Comparison of ENCODE assay signal across 15 cellular contexts in genomic region chr1:163747855-163748254, GRCh38.
DNase-seq lines count a peak whose midpoint lies in the region; ATAC-seq and TF ChIP-seq lines count a peak whose summit lies in the region.
"Had no signal": no experiment of that assay in that cellular context is flagged by ENCODE, and none has a peak within 500 bp of the region (broad histone marks: within the 10 kb centered on the region; RNA-seq: fewer than 3 reads in every experiment).

No MANE protein-coding gene starts in this region.

- H3K36me3 ChIP-seq in PC-3 (ENCODE audit: low read depth, low read length) (no peaks in the 10 kb centered on the region), left lung (no peaks in the 10 kb centered on the region)
- no peaks in the 10 kb centered on the region for H3K36me3 ChIP-seq in naive thymus-derived CD4-positive, alpha-beta T cell (ENCODE audit: control insufficient read depth in 2 of 3, insufficient read depth in 3 of 3, low read length in 3 of 3)
- H3K36me3 ChIP-seq: HAP-1 had no signal

- POLR2A ChIA-PET in PC-3 (lab: Charles Lee; ENCODE audit: unreplicated experiment): no interaction called here
- POLR2A ChIA-PET in naive thymus-derived CD4-positive, alpha-beta T cell (lab: Charles Lee): no interaction called here

- intact Hi-C loops in PC-3 (cut with micrococcal nuclease): no loop called here
- intact Hi-C loops in left lung (cut with DNase I): no loop called here
- intact Hi-C loops in naive thymus-derived CD4-positive, alpha-beta T cell (cut with micrococcal nuclease): no loop called here

- H3K4me3 ChIP-seq in PC-3 (ENCODE audit: low read length) (no peak overlapping the region), left lung (no peak overlapping the region)
- H3K4me3 ChIP-seq in naive thymus-derived CD4-positive, alpha-beta T cell (ENCODE audit: low read length): no peak overlapping the region
- H3K4me3 ChIP-seq: HAP-1 had no signal

- CTCF ChIA-PET in PC-3 (lab: Charles Lee): no interaction called here
- CTCF ChIA-PET in naive thymus-derived CD4-positive, alpha-beta T cell (lab: Charles Lee): no interaction called here

- no peaks in the 10 kb centered on the region for H3K9me2 ChIP-seq in PC-3 (replicated peaks; ENCODE audit: low read length)

- peaks cover 0 to 6% (median 0%) of the 10 kb centered on the region in 5 donors for H3K36me3 Mint-ChIP-seq in naive thymus-derived CD4-positive, alpha-beta T cell
- H3K36me3 Mint-ChIP-seq: CD4-positive, CD25-positive, alpha-beta regulatory T cell had no signal

- peak; percentile 25 for DNase-seq in NCI-H82 (lab: John Stamatoyannopoulos, UW)
- DNase-seq in NCI-H82 treated with DMSO at 0.1 percent for 48 hours (lab: John Stamatoyannopoulos, UW; ENCODE audit: unreplicated experiment): no peak
- no peak for DNase-seq in PC-3
- no peak for DNase-seq in left lung
- DNase-seq in naive thymus-derived CD4-positive, alpha-beta T cell: no peak
- DNase-seq in NCI-H1436 treated with DMSO at 0.1 percent for 48 hours (lab: John Stamatoyannopoulos, UW): no peak
- DNase-seq: CD4-positive, CD25-positive, alpha-beta regulatory T cell; NCI-H1417 treated with DMSO at 0.1 percent for 48 hours; NCI-H2029 treated with DMSO at 0.1 percent for 48 hours; NCI-H2227 treated with DMSO at 0.1 percent for 48 hours; NCI-H524 treated with DMSO at 0.1 percent for 48 hours; SHP77 had no signal

- no peak for ATAC-seq in PC-3
- ATAC-seq in left lung: peak; percentile 32
- ATAC-seq in naive thymus-derived CD4-positive, alpha-beta T cell: no peak
- ATAC-seq in GM18498 (IDR thresholded peaks at IDR 0.05; ENCODE audit: unreplicated experiment): no peak
- no peak for ATAC-seq in GM19395 (IDR thresholded peaks at IDR 0.05; ENCODE audit: unreplicated experiment)

- no peak overlapping the region for H3K9ac ChIP-seq in PC-3 (ENCODE audit: low read length)

- H3K27me3 Mint-ChIP-seq in naive thymus-derived CD4-positive, alpha-beta T cell: no peaks in the 10 kb centered on the region
- H3K27me3 Mint-ChIP-seq: CD4-positive, CD25-positive, alpha-beta regulatory T cell had no signal

- no peaks in the 10 kb centered on the region for H3F3A ChIP-seq in PC-3 (ENCODE audit: low read length, unreplicated experiment)

- no peak overlapping the region for H3K27ac Mint-ChIP-seq in naive thymus-derived CD4-positive, alpha-beta T cell
- H3K27ac Mint-ChIP-seq: CD4-positive, CD25-positive, alpha-beta regulatory T cell had no signal

- H3K4me1 ChIP-seq in PC-3 (ENCODE audit: insufficient read depth, low read length): no peaks in the 10 kb centered on the region
- no peaks in the 10 kb centered on the region for H3K4me1 ChIP-seq in left lung
- H3K4me1 ChIP-seq in naive thymus-derived CD4-positive, alpha-beta T cell (ENCODE audit: control insufficient read depth in 2 of 2, insufficient read depth in 2 of 2, low read length in 2 of 2): no peaks in the 10 kb centered on the region
- H3K4me1 ChIP-seq: HAP-1 had no signal

- H2AFZ ChIP-seq in PC-3 (ENCODE audit: low read length): no peak overlapping the region

- 0 out of 2 replicates have a peak, but pooled peaks have one; percentile 19 for TF ChIP-seq CTCF in PC-3 (conservative IDR thresholded peaks at IDR 0.05; ENCODE audit: low read depth, low read length)
- TF ChIP-seq CTCF in left lung (IDR thresholded peaks at IDR 0.05): no peak

- H3K79me2 ChIP-seq in PC-3 (ENCODE audit: low read length): no peaks in the 10 kb centered on the region

- no peak overlapping the region for H3K4me3 Mint-ChIP-seq in naive thymus-derived CD4-positive, alpha-beta T cell
- H3K4me3 Mint-ChIP-seq: CD4-positive, CD25-positive, alpha-beta regulatory T cell had no signal

- peaks cover under 1 to 34% (median 16%) of the 10 kb centered on the region in 11 donors for H3K9me3 Mint-ChIP-seq in naive thymus-derived CD4-positive, alpha-beta T cell

- no peaks in the 10 kb centered on the region for H3K4me1 Mint-ChIP-seq in naive thymus-derived CD4-positive, alpha-beta T cell
- H3K4me1 Mint-ChIP-seq: CD4-positive, CD25-positive, alpha-beta regulatory T cell had no signal

- H3K4me2 ChIP-seq in PC-3 (ENCODE audit: low read length): no peak overlapping the region

- no peak overlapping the region for H3K27ac ChIP-seq in PC-3 (ENCODE audit: low read length)
- H3K27ac ChIP-seq in left lung: no peak overlapping the region
- H3K27ac ChIP-seq in naive thymus-derived CD4-positive, alpha-beta T cell (ENCODE audit: low read depth, low read length): no peak overlapping the region

- no peaks in the 10 kb centered on the region for H3K27me3 ChIP-seq in PC-3 (ENCODE audit: low read length)
- no peaks in the 10 kb centered on the region for H3K27me3 ChIP-seq in left lung
- H3K27me3 ChIP-seq in naive thymus-derived CD4-positive, alpha-beta T cell (ENCODE audit: control insufficient read depth in 2 of 2, insufficient read depth in 2 of 2, low read length in 2 of 2): no peaks in the 10 kb centered on the region

- no TSS peak for BruUV-seq in PC-3 (replicated peaks; lab: Mats Ljungman, UMichigan)

- no peaks in the 10 kb centered on the region for H3K9me3 ChIP-seq in PC-3 (ENCODE audit: low read length)
- H3K9me3 ChIP-seq in left lung: peaks cover 0 to 30% of the 10 kb centered on the region in 2 donors
- H3K9me3 ChIP-seq in naive thymus-derived CD4-positive, alpha-beta T cell (ENCODE audit: control insufficient read depth in 2 of 3, low read length in 3 of 3): peaks cover 0 to 15% (median 0%) of the 10 kb centered on the region in 3 experiments
- H3K9me3 ChIP-seq: HAP-1 had no signal

- H4K20me1 ChIP-seq in PC-3 (ENCODE audit: low read length): no peaks in the 10 kb centered on the region
